8 cellular contexts compared by ENCODE assay signal in the genomic region with DNA sequence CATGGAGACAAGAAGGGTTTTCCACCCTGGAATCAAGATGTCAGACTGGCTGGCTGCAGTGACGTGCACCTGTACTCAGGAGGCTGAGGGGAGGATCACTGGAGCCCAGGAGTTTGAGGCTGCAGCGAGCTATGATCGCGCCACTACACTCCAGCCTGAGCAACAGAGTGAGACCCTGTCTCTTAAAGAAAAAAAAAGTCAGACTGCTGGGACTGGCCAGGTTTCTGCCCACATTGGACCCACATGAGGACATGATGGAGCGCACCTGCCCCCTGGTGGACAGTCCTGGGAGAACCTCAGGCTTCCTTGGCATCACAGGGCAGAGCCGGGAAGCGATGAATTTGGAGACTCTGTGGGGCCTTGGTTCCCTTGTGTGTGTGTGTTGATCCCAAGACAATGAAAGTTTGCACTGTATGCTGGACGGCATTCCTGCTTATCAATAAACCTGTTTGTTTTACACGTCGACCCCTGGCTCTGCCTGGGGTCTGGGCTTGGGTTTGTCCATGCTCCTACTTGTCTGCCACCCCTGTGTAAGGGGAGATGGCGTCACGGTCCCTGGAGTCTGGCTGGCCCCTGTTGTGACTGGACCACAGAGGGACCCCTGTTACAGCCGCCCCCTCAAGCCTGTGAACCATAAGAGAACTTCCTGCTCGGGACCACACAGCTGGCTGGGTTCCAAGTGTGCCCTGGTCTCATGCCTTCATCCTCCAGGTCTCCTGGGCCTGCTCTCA. TPM values are rescaled to one million over a fixed set of nuclear protein-coding genes. Genes with fewer than 3 reads are reported as not detected.
DNase-seq lines count a peak whose midpoint lies in the region; ATAC-seq lines count a peak whose summit lies in the region.

No MANE protein-coding gene starts in this region.

- H2BK15ac ChIP-seq in mesenchymal stem cell (ENCODE audit: low read depth, poor library complexity, severe bottlenecking): peak overlapping the region; percentile 73

- no peak overlapping the region for H3K18ac ChIP-seq in mesenchymal stem cell (ENCODE audit: low read depth in 1 of 2, low read length in 2 of 2)

- no peak overlapping the region for H2BK5ac ChIP-seq in mesenchymal stem cell (ENCODE audit: low read depth, low read length, poor library complexity, severe bottlenecking)

- peak overlapping the region; percentile 40 for H4K8ac ChIP-seq in mesenchymal stem cell (ENCODE audit: low read length)

- no peak overlapping the region for H2AFZ ChIP-seq in mesenchymal stem cell (ENCODE audit: low read depth, low read length)

- no peak overlapping the region for H3K4me2 ChIP-seq in mesenchymal stem cell (ENCODE audit: low read length, poor library complexity, severe bottlenecking)

- no peak overlapping the region for H4K91ac ChIP-seq in mesenchymal stem cell (ENCODE audit: low read length)

- H2BK12ac ChIP-seq in mesenchymal stem cell (ENCODE audit: low read length in 2 of 2): no peak overlapping the region

- H2AK5ac ChIP-seq in mesenchymal stem cell (ENCODE audit: low read length, severe bottlenecking): no peak overlapping the region

- WGBS in mesenchymal stem cell: 45% methylated on average over 14 of the region's 14 CpGs

- no peak overlapping the region for H3K9ac ChIP-seq in mesenchymal stem cell (ENCODE audit: low read length)

- H3K23ac ChIP-seq in mesenchymal stem cell (ENCODE audit: low read length in 2 of 2): no peak overlapping the region

- H3K79me1 ChIP-seq in mesenchymal stem cell (replicated peaks; ENCODE audit: low read length, poor library complexity, severe bottlenecking): no peaks in the 10 kb centered on the region

- H3K36me3 ChIP-seq in mesenchymal stem cell (ENCODE audit: control insufficient read depth in 1 of 2, insufficient read depth in 2 of 2, low read depth in 1 of 2, low read length in 2 of 2): peaks cover 0 to 20% of the 10 kb centered on the region in 2 experiments

- H3K14ac ChIP-seq in mesenchymal stem cell (ENCODE audit: low read length in 2 of 2): no peak overlapping the region

- H3K4me1 ChIP-seq in mesenchymal stem cell (ENCODE audit: control insufficient read depth, insufficient read depth, low read depth, low read length): peaks cover 13% of the 10 kb centered on the region

- H3K4me3 ChIP-seq in mesenchymal stem cell (ENCODE audit: insufficient read depth in 1 of 2, low read depth in 1 of 2, low read length in 2 of 2): no peak overlapping the region

- no peak overlapping the region for H3K27ac ChIP-seq in mesenchymal stem cell (ENCODE audit: low read length, poor library complexity, severe bottlenecking)

- H3K9me3 ChIP-seq in mesenchymal stem cell (ENCODE audit: control insufficient read depth, low read length): no peaks in the 10 kb centered on the region

- ATAC-seq in HG03103 (IDR thresholded peaks at IDR 0.05; ENCODE audit: low read depth, unreplicated experiment) (peak; percentile 42), GM18861 (IDR thresholded peaks at IDR 0.05; ENCODE audit: unreplicated experiment) (no peak)

- no peak overlapping the region for H2BK120ac ChIP-seq in mesenchymal stem cell (ENCODE audit: low read depth, low read length)

- no peak overlapping the region for H3K4ac ChIP-seq in mesenchymal stem cell (ENCODE audit: low read depth in 1 of 2, low read length in 2 of 2)

- DNase-seq in DMS79 treated with DMSO at 0.1 percent for 48 hours (lab: John Stamatoyannopoulos, UW) (peak; percentile 87), mesenchymal stem cell (peak; percentile 74)
- peak; percentile 50 for DNase-seq in NK-92 treated with Interleukin-12 subunit alpha and Interleukin-12 subunit beta, amount 100 ng/mL, for 24 hours (lab: John Stamatoyannopoulos, UW)
- peak; percentile 75 to 81 for DNase-seq in activated CD8-positive, alpha-beta memory T cell treated with anti-CD3 and anti-CD28 coated beads for 1 hour (ENCODE audit: extremely low read depth in 1 of 2, low read depth in 1 of 2)
- DNase-seq in effector CD4-positive, alpha-beta T cell: peak; percentile 85
- peak; percentile 48 to 58 for DNase-seq in stimulated activated CD8-positive, alpha-beta memory T cell treated with anti-CD3 and anti-CD28 coated beads, Interleukin-15, amount 100 ng/mL, for 4 hours (ENCODE audit: low read depth in 2 of 2)

- peaks cover 4 to 10% of the 10 kb centered on the region in 2 experiments for H3K27me3 ChIP-seq in mesenchymal stem cell (ENCODE audit: control insufficient read depth in 1 of 2, insufficient read depth in 1 of 2, low read length in 2 of 2)

RNA-seq across cellular contexts. Expression of a gene that starts 20.9 kb away (rescaled TPM):
- 6.3 TPM for polyA plus RNA-seq in mesenchymal stem cell (2013, experiment 1 of 2)
- 5.1 TPM for polyA plus RNA-seq in mesenchymal stem cell (2013, experiment 2 of 2)

RNA-seq across cellular contexts. Expression of a gene that starts 42.1 kb away (rescaled TPM):
- 35.0 TPM for polyA plus RNA-seq in mesenchymal stem cell (2013, experiment 1 of 2)
- polyA plus RNA-seq in mesenchymal stem cell (2013, experiment 2 of 2): 35.2 TPM
